8 cellular contexts compared by ENCODE assay signal in the genomic region with DNA sequence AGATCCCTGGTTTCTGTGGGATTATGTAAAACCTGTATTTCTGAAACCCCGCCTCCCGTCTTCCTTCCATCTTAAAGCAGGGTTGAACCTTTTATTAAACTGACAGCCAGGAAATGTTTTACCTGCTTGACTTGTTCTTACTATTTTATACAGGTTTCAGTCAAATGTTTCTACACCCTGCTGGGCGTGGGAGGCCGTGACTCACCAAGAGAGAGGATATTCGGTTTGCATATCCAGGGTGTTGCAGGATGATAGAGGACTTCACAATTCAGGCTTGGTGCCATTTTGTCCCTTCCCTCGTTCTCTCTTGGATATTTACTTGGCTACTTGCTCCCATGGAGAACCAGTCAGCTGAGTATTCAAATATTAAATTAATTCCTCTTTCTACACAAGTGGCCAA.
DNase-seq lines count a peak whose midpoint lies in the region; ATAC-seq, FAIRE-seq and TF ChIP-seq lines count a peak whose summit lies in the region.

No MANE protein-coding gene starts in this region.

- H3K9ac ChIP-seq in IMR-90 (ENCODE audit: low read depth, low read length) (no peak overlapping the region), colonic mucosa (ENCODE audit: low read depth in 2 of 2, low read length in 2 of 2) (peak overlapping the region in 1 of 2 donors; percentile 21)

- no peak overlapping the region for H2AK9ac ChIP-seq in IMR-90 (replicated peaks; ENCODE audit: low read depth, low read length, poor library complexity)

- no peak overlapping the region for H3K27ac ChIP-seq in IMR-90 (ENCODE audit: insufficient read depth, low read length)
- peak overlapping the region; percentile 58 for H3K27ac ChIP-seq in colonic mucosa

- H2BK20ac ChIP-seq in IMR-90 (ENCODE audit: low read depth, low read length), result no peak overlapping the region

- in situ Hi-C loops in IMR-90 (cut with MboI; ENCODE audit: low sequenced_read_pairs), result no loop called here

- H4K91ac ChIP-seq in IMR-90 (ENCODE audit: insufficient read depth, low read depth, low read length), result no peak overlapping the region

- TF ChIP-seq CTCF in IMR-90 (conservative IDR thresholded peaks at IDR 0.05; ENCODE audit: low read depth, low read length), result no peak
- no peak for TF ChIP-seq CTCF in colonic mucosa (IDR thresholded peaks at IDR 0.05)
- TF ChIP-seq CTCF in D721Med (IDR thresholded peaks at IDR 0.05; ENCODE audit: insufficient read depth, missing control alignments), result no peak

- H3K4me1 ChIP-seq in IMR-90 (ENCODE audit: control insufficient read depth, insufficient read depth, low read length), result peaks cover 11% of the 10 kb centered on the region
- no peaks in the 10 kb centered on the region for H3K4me1 ChIP-seq in colonic mucosa

- no peak overlapping the region for H2BK5ac ChIP-seq in IMR-90 (ENCODE audit: low read depth, low read length, poor library complexity, severe bottlenecking)

- no TSS peak for BruUV-seq in IMR-90 (replicated peaks; lab: Mats Ljungman, UMichigan)

- no peak for TF ChIP-seq POLR2A in IMR-90 (IDR thresholded peaks at IDR 0.05; ENCODE audit: low read depth, low read length)

- POLR2A ChIA-PET in IMR-90 (lab: Charles Lee; ENCODE audit: unreplicated experiment), result no interaction called here

- DNase-seq in IMR-90 (no peak), colonic mucosa (peak; percentile 79), D721Med (ENCODE audit: insufficient read length, low spot score) (no peak), NCI-H1092 treated with DMSO at 0.1 percent for 48 hours (lab: John Stamatoyannopoulos, UW) (no peak), dermis blood vessel endothelial cell (no peak)
- DNase-seq in stimulated activated CD8-positive, alpha-beta memory T cell treated with anti-CD3 and anti-CD28 coated beads, Interleukin-2, amount 100 ng/mL, for 48 hours (ENCODE audit: low read depth in 2 of 2), result peak; percentile 29 to 53

- no peak overlapping the region for H2BK15ac ChIP-seq in IMR-90 (ENCODE audit: low read depth, low read length)

- no peak overlapping the region for H2AFZ ChIP-seq in IMR-90 (replicated peaks; ENCODE audit: low read length, poor library complexity)

- H4K20me1 ChIP-seq in IMR-90 (ENCODE audit: insufficient read depth, low read length), result no peaks in the 10 kb centered on the region

- ATAC-seq in GM21528 (IDR thresholded peaks at IDR 0.05; ENCODE audit: low FRiP score, unreplicated experiment), result peak; percentile 52
- ATAC-seq in IMR-90 (ENCODE audit: low read depth), result no peak
- ATAC-seq in GM21619 (IDR thresholded peaks at IDR 0.05; ENCODE audit: unreplicated experiment), result no peak

- H2AK5ac ChIP-seq in IMR-90 (ENCODE audit: low read depth, low read length), result 0 out of 2 replicates have a peak overlapping the region, but pooled peaks have one; percentile 34

- no peak overlapping the region for H3K56ac ChIP-seq in IMR-90 (ENCODE audit: extremely low read depth, insufficient read depth, low read length)

- no peaks in the 10 kb centered on the region for H3K27me3 ChIP-seq in IMR-90 (ENCODE audit: control insufficient read depth, insufficient read depth, low read length)
- no peaks in the 10 kb centered on the region for H3K27me3 ChIP-seq in colonic mucosa

- no peak for TF ChIP-seq RAD21 in IMR-90 (IDR thresholded peaks at IDR 0.05; ENCODE audit: low read length)

- no peak for FAIRE-seq in D721Med (lab: Jason Lieb, UNC)

- H3K14ac ChIP-seq in IMR-90 (replicated peaks; ENCODE audit: low read depth, low read length), result no peak overlapping the region

- no peak overlapping the region for H3K4ac ChIP-seq in IMR-90 (ENCODE audit: low read depth, low read length)

- H3K9me1 ChIP-seq in IMR-90 (ENCODE audit: insufficient read depth, low read length), result peaks cover 10% of the 10 kb centered on the region; the same call in 1 of the 2 replicates

- H3K4me2 ChIP-seq in IMR-90 (ENCODE audit: low read depth, low read length), result no peak overlapping the region

- H3K4me3 ChIP-seq in IMR-90 (ENCODE audit: insufficient read depth, low read depth, low read length) (no peak overlapping the region), colonic mucosa (no peak overlapping the region)

- intact Hi-C loops in IMR-90 (cut with micrococcal nuclease), result no loop called here
- intact Hi-C loops in colonic mucosa (cut with DNase I), result no loop called here

- no peaks in the 10 kb centered on the region for H3K36me3 ChIP-seq in IMR-90 (ENCODE audit: control insufficient read depth, insufficient read depth, low read length)
- H3K36me3 ChIP-seq in colonic mucosa, result no peaks in the 10 kb centered on the region

- H3K23ac ChIP-seq in IMR-90 (ENCODE audit: low read depth, low read length), result no peak overlapping the region

- H4K8ac ChIP-seq in IMR-90 (ENCODE audit: low read depth in 2 of 2, low read length in 2 of 2), result no peak overlapping the region

- H3K9me3 ChIP-seq in IMR-90 (ENCODE audit: control insufficient read depth, insufficient read depth, low read length), result no peaks in the 10 kb centered on the region
- H3K9me3 ChIP-seq in colonic mucosa, result no peaks in the 10 kb centered on the region

- H4K5ac ChIP-seq in IMR-90 (ENCODE audit: low read depth, low read length), result no peak overlapping the region

- H2BK120ac ChIP-seq in IMR-90 (ENCODE audit: low read depth, low read length), result no peak overlapping the region

- H3K18ac ChIP-seq in IMR-90 (ENCODE audit: low read depth, low read length), result no peak overlapping the region

- CTCF ChIA-PET in IMR-90 (lab: Yijun Ruan, JAX), result no interaction called here

- dilution Hi-C loops in IMR-90 (cut with HindIII; ENCODE audit: low sequenced_read_pairs, unreplicated experiment), result no loop called here

- H3K79me1 ChIP-seq in IMR-90 (ENCODE audit: low read depth in 1 of 2, low read length in 2 of 2), result no peaks in the 10 kb centered on the region

- WGBS in IMR-90 (ENCODE audit: extremely low coverage in 2 of 2, insufficient read length in 1 of 2), 2 experiments, result no CpG with 5 or more reads among the region's 6 CpGs

TF ChIP-seq in IMR-90, 13 proteins besides CTCF, POLR2A, EP300 and RAD21:
- no peak for TF ChIP-seq ELK1 (IDR thresholded peaks at IDR 0.05; ENCODE audit: borderline replicate concordance, low read depth, low read length)
- TF ChIP-seq MAZ (IDR thresholded peaks at IDR 0.05; ENCODE audit: borderline replicate concordance, low read depth, low read length), result no peak
- no peak for TF ChIP-seq BHLHE40 (IDR thresholded peaks at IDR 0.05; ENCODE audit: low read depth, low read length)
- no peak for TF ChIP-seq FOS (IDR thresholded peaks at IDR 0.05; ENCODE audit: low read depth, low read length)
- TF ChIP-seq CHD1 (IDR thresholded peaks at IDR 0.05; ENCODE audit: low read depth, low read length), result no peak
- no peak for TF ChIP-seq CEBPB (IDR thresholded peaks at IDR 0.05; ENCODE audit: low read depth, low read length)
- no peak for TF ChIP-seq MAFK (IDR thresholded peaks at IDR 0.05; ENCODE audit: low read depth, low read length)
- no peak for TF ChIP-seq NFE2L2 (IDR thresholded peaks at IDR 0.05; ENCODE audit: low read depth, low read length)
- TF ChIP-seq, protein P1, sequence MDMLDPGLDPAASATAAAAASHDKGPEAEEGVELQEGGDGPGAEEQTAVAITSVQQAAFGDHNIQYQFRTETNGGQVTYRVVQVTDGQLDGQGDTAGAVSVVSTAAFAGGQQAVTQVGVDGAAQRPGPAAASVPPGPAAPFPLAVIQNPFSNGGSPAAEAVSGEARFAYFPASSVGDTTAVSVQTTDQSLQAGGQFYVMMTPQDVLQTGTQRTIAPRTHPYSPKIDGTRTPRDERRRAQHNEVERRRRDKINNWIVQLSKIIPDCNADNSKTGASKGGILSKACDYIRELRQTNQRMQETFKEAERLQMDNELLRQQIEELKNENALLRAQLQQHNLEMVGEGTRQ (IDR thresholded peaks at IDR 0.05; ENCODE audit: low read depth, low read length), result no peak
- no peak for TF ChIP-seq RCOR1 (IDR thresholded peaks at IDR 0.05; ENCODE audit: insufficient replicate concordance, low read length)
- TF ChIP-seq SMC3 (IDR thresholded peaks at IDR 0.05; ENCODE audit: low read depth, low read length), result no peak
- TF ChIP-seq RFX5 (IDR thresholded peaks at IDR 0.05; ENCODE audit: low read depth, low read length), result no peak
- TF ChIP-seq MXI1 (IDR thresholded peaks at IDR 0.05; ENCODE audit: borderline replicate concordance, low read depth, low read length), result no peak

Comparison
In these comparisons a context has a peak if more than half of its experiments do, and no peak if none do; other contexts are left out.
1. DNase-seq: peak in colonic mucosa (single experiment) and stimulated activated CD8-positive, alpha-beta memory T cell treated with anti-CD3 and anti-CD28 coated beads, Interleukin-2, amount 100 ng/mL, for 48 hours (2 of 2); none in IMR-90 (single experiment), D721Med (single experiment), NCI-H1092 treated with DMSO at 0.1 percent for 48 hours (single experiment) and dermis blood vessel endothelial cell (single experiment).